Comparison of ENCODE assay signal across 9 cellular contexts in the genomic region with DNA sequence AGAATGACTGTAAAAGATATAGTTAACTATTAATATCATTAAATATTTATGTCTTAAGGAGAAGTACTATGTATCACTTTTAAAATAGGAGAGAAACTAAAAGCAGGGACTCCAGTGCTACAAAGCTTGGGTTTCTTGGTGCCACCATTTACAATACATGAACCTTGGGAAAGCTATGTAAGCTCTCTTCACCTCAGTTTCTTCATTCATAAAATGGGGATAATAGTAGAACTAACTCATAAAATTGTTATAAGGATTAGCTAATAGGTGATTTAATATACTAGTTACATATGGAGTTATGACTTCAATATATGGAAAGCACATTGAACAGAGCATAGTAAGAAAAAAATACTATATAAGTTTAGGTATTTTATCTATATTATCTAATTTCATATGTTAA. TPM values are rescaled to one million over a fixed set of nuclear protein-coding genes. Genes with fewer than 3 reads are reported as not detected.
"Had no signal": no experiment of that assay in that cellular context is flagged by ENCODE, and none has a peak within 500 bp of the region (broad histone marks: within the 10 kb centered on the region; RNA-seq: fewer than 3 reads in every experiment).

No MANE protein-coding gene starts in this region.

- H3K4me3 Mint-ChIP-seq: IgD-negative memory B cell had no signal

- DNase-seq: IMR-90, KBM-7, KG1 had no signal

- H3K27ac ChIP-seq: HL-60 had no signal

- FAIRE-seq: HepG2, HTR-8/SVneo had no signal

- ATAC-seq: HepG2 had no signal

RNA-seq across cellular contexts. Expression of a gene that starts 23.7 kb away (rescaled TPM):
- total RNA-seq: HepG2, HT-29, HT1080 had no signal
- polyA plus RNA-seq: HepG2, IgD-negative memory B cell, IMR-90 had no signal

RNA-seq across cellular contexts. Expression of a gene that starts 33.0 kb away (rescaled TPM):
- total RNA-seq: HT1080 had no signal
- polyA plus RNA-seq: IgD-negative memory B cell had no signal
